ENCODE assay signal across 7 cellular contexts in the genomic region with DNA sequence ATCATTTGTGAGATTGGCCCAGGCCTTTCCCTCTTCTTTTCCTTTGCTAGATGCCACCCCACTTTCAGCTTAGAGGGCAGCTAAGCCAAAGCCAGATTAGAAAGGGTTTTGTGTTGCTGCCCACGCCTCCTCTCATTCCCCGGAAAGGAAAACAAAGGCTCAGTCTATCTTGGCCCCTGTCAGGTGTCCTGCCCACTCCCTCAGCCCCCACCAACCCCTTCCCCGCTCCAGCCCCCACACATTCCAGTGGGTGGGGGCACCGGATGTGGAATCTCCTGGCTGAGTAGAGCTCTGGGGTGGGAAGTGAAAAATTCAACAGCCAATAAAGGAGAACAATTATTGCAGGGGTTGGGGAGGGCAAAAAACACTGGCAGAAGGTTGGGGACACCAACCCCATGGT. TPM values are rescaled to one million over a fixed set of nuclear protein-coding genes. Genes with fewer than 3 reads are reported as not detected.
DNase-seq lines count a peak whose midpoint lies in the region; ATAC-seq and TF ChIP-seq lines count a peak whose summit lies in the region.
"Had no signal": no experiment of that assay in that cellular context is flagged by ENCODE, and none has a peak within 500 bp of the region (broad histone marks: within the 10 kb centered on the region; RNA-seq: fewer than 3 reads in every experiment).

No MANE protein-coding gene starts in this region.

- H3K9me3 ChIP-seq in MG63 (no peaks in the 10 kb centered on the region), gastrocnemius medialis (no peaks in the 10 kb centered on the region), lower lobe of right lung (no peaks in the 10 kb centered on the region)

- intact Hi-C loops in dorsolateral prefrontal cortex (cut with DNase I) (loop anchor here (5.0 to 10.0 kb wide), 2 partner anchors 61 to 63 kb away; no protein-coding TSS in a partner anchor), gastrocnemius medialis (cut with DNase I; ENCODE audit: low total_unique reads) (loop anchor here (5.0 to 10.0 kb wide), 2 partner anchors 504 to 547 kb away; partner anchors contain the start of genes COQ10A, NABP2 and RNF41), lower lobe of right lung (cut with DNase I) (no loop called here)

- H3K27me3 ChIP-seq in MG63 (no peaks in the 10 kb centered on the region), dorsolateral prefrontal cortex (no peaks in the 10 kb centered on the region), gastrocnemius medialis (no peaks in the 10 kb centered on the region), lower lobe of right lung (ENCODE audit: low read depth) (no peaks in the 10 kb centered on the region)

- H3K4me1 ChIP-seq in gastrocnemius medialis (peaks cover 67 to 75% of the 10 kb centered on the region in 2 donors), lower lobe of right lung (peaks cover 61% of the 10 kb centered on the region)

- H3K4me3 ChIP-seq in MG63 (peak overlapping the region; percentile 53; the same call in 1 of the 2 replicates), dorsolateral prefrontal cortex (peak overlapping the region in 12 of 59 donors; percentile 0 to 94 (median 78)), gastrocnemius medialis (peak overlapping the region in 1 of 4 donors; percentile 8), lower lobe of right lung (no peak overlapping the region)

- H3K36me3 ChIP-seq in MG63: peaks cover 1% of the 10 kb centered on the region; the same call in 1 of the 2 replicates
- H3K36me3 ChIP-seq in gastrocnemius medialis: no peaks in the 10 kb centered on the region
- H3K36me3 ChIP-seq in lower lobe of right lung: peaks cover 22% of the 10 kb centered on the region

- in situ Hi-C loops in gastrocnemius medialis (cut with MboI; ENCODE audit: low sequenced_read_pairs in 4 of 4): loop anchor here in 2 of 4 donors (5.0 to 25.0 kb wide), 2 partner anchors 41 to 1731 kb away; partner anchors contain the start of gene HOXC10 (in 1 of the 2)

- no peak for TF ChIP-seq CTCF in dorsolateral prefrontal cortex (IDR thresholded peaks at IDR 0.05 in 54 of 56, conservative IDR thresholded peaks at IDR 0.05 in 2 of 56; ENCODE audit: low read depth in 1 of 56, partially characterized antibody in 56 of 56)
- no peak for TF ChIP-seq CTCF in gastrocnemius medialis (IDR thresholded peaks at IDR 0.05 in 4 of 5, conservative IDR thresholded peaks at IDR 0.05 in 1 of 5)
- TF ChIP-seq CTCF in lower lobe of right lung (IDR thresholded peaks at IDR 0.05): no peak

- no peak for ATAC-seq in gastrocnemius medialis
- ATAC-seq in GM18498 (IDR thresholded peaks at IDR 0.05; ENCODE audit: unreplicated experiment): no peak
- ATAC-seq in lower lobe of right lung: no peak
- ATAC-seq: left lobe of liver had no signal

- DNase-seq in MG63 (peak; percentile 88), dorsolateral prefrontal cortex (no peak), gastrocnemius medialis (no peak), NAMALWA (ENCODE audit: low spot score) (no peak), lower lobe of right lung (no peak)

- H3K27ac ChIP-seq in dorsolateral prefrontal cortex: peak overlapping the region in 49 of 59 donors; percentile 11 to 98 (median 91)
- peak overlapping the region; percentile 95 to 100 (median 99) for H3K27ac ChIP-seq in gastrocnemius medialis
- no peak overlapping the region for H3K27ac ChIP-seq in lower lobe of right lung

- no peak for TF ChIP-seq POLR2A in gastrocnemius medialis (IDR thresholded peaks at IDR 0.05)

RNA-seq across cellular contexts. Expression of gene RDH5, which starts 2.2 kb away (rescaled TPM):
- total RNA-seq in MG63 (2014; rRNA removed; shearing (Covaris generic); ENCODE audit: low replicate concordance): 3.1 and 5.0 TPM in 2 replicates
- total RNA-seq in dorsolateral prefrontal cortex: 10 to 100 TPM in 45 of 120 experiments, 1 to 10 TPM in 75; 3.2 to 19.4 (median 9.0) TPM
- total RNA-seq in gastrocnemius medialis: 10 to 100 TPM in 1 of 4 donors, 1 to 10 TPM in 3; 3.8 to 10.3 (median 7.5) TPM
- 11.1 TPM for total RNA-seq in lower lobe of right lung

RNA-seq across cellular contexts. Expression of gene BLOC1S1, which starts 2.2 kb away (rescaled TPM):
- 75.7 and 97.6 TPM in 2 replicates for total RNA-seq in MG63 (2014; rRNA removed; shearing (Covaris generic); ENCODE audit: low replicate concordance)
- total RNA-seq in dorsolateral prefrontal cortex (100 to 1,000 TPM in 89 of 120 experiments, 10 to 100 TPM in 31; 73.5 to 149 (median 111) TPM), gastrocnemius medialis (100 to 1,000 TPM; 255 to 434 (median 300) TPM), lower lobe of right lung (134 TPM)

RNA-seq across cellular contexts. Expression of gene ITGA7, which starts 10.3 kb away (rescaled TPM):
- total RNA-seq in MG63 (2014; rRNA removed; shearing (Covaris generic); ENCODE audit: low replicate concordance): 18.8 and 27.4 TPM in 2 replicates
- 100 to 1,000 TPM in 38 of 120 experiments, 10 to 100 TPM in 82; 47.1 to 183 (median 85.5) TPM for total RNA-seq in dorsolateral prefrontal cortex
- total RNA-seq in gastrocnemius medialis: 100 to 1,000 TPM in 2 of 4 donors, 10 to 100 TPM in 2; 69.7 to 206 (median 92.0) TPM
- total RNA-seq in lower lobe of right lung: 17.5 TPM

RNA-seq across cellular contexts. Expression of gene CD63, which starts 10.8 kb away (rescaled TPM):
- 1,474 and 1,678 TPM in 2 replicates for total RNA-seq in MG63 (2014; rRNA removed; shearing (Covaris generic); ENCODE audit: low replicate concordance)
- total RNA-seq in dorsolateral prefrontal cortex: 100 to 1,000 TPM; 216 to 509 (median 301) TPM
- total RNA-seq in gastrocnemius medialis: 1,000 to 10,000 TPM in 1 of 4 donors, 100 to 1,000 TPM in 3; 423 to 1,107 (median 634) TPM
- total RNA-seq in lower lobe of right lung: 1,142 TPM

RNA-seq across cellular contexts. Expression of gene GDF11, which starts 24.9 kb away (rescaled TPM):
- total RNA-seq in MG63 (2014; rRNA removed; shearing (Covaris generic); ENCODE audit: low replicate concordance): 2.8 and 3.9 TPM in 2 replicates
- total RNA-seq in dorsolateral prefrontal cortex (10 to 100 TPM; 11.9 to 63.8 (median 21.4) TPM), gastrocnemius medialis (1 to 10 TPM in 2 of 4 donors, under 1 TPM in 2; 0.17 to 4.4 (median 1.1) TPM), lower lobe of right lung (3.8 TPM)
